ENCODE assay signal across 1 cellular context in the genomic region with DNA sequence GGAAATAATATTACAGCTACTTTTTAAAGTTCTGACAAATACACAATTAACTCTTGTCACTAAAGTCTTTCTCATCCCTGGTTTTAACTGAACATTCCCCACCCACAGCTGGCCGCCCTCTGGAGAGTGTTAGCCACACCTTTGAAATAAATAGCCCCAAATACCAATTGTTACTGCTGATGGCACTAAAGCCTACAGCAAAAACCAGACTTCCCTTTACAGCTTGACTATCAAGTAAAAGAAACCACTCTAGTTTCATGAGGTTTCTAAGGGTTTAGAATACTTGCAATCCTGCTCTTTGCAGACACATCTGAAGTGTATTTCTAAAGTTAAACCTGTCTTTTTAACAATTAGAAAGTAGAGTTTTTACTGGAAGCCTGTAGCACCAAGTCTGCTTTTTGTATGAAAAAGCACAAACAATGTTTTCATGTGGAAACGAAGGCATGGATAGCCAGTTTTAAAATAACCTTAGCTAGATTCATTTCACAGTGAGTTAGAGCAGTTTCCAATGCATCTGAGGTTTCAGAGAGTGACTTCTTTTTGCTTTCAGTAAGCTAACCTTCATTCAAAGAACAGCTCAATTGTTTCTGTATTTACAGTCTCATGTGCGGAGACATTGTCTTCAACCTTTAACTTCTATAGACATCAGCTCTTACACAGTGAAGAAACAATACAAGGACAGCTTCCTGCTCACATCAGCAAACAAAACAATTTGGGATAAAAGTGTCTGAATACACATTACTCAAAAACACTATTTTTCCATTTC.
TF ChIP-seq lines count a peak whose summit lies in the region.

No MANE protein-coding gene starts in this region.

TF ChIP-seq in HepG2, 621 proteins besides CTCF, POLR2A, EP300 and RAD21:
- TF ChIP-seq SRSF4 (IDR thresholded peaks at IDR 0.05; ENCODE audit: low read depth, low read length, poor library complexity, severe bottlenecking) (no peak), ZNF772 (CRISPR knock-in tag; IDR thresholded peaks at IDR 0.05) (no peak), ZEB1 (IDR thresholded peaks at IDR 0.05; ENCODE audit: insufficient replicate concordance, low read depth) (no peak), ZNF891 (CRISPR knock-in tag; IDR thresholded peaks at IDR 0.05) (no peak), ZNF775 (CRISPR knock-in tag; IDR thresholded peaks at IDR 0.05; ENCODE audit: borderline replicate concordance) (no peak), ZNF20 (CRISPR knock-in tag; IDR thresholded peaks at IDR 0.05) (no peak), ONECUT2 (CRISPR knock-in tag; IDR thresholded peaks at IDR 0.05) (no peak)
- TF ChIP-seq, protein P1, sequence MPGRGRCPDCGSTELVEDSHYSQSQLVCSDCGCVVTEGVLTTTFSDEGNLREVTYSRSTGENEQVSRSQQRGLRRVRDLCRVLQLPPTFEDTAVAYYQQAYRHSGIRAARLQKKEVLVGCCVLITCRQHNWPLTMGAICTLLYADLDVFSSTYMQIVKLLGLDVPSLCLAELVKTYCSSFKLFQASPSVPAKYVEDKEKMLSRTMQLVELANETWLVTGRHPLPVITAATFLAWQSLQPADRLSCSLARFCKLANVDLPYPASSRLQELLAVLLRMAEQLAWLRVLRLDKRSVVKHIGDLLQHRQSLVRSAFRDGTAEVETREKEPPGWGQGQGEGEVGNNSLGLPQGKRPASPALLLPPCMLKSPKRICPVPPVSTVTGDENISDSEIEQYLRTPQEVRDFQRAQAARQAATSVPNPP (CRISPR knock-in tag; IDR thresholded peaks at IDR 0.05), result no peak
- TF ChIP-seq, protein P2, sequence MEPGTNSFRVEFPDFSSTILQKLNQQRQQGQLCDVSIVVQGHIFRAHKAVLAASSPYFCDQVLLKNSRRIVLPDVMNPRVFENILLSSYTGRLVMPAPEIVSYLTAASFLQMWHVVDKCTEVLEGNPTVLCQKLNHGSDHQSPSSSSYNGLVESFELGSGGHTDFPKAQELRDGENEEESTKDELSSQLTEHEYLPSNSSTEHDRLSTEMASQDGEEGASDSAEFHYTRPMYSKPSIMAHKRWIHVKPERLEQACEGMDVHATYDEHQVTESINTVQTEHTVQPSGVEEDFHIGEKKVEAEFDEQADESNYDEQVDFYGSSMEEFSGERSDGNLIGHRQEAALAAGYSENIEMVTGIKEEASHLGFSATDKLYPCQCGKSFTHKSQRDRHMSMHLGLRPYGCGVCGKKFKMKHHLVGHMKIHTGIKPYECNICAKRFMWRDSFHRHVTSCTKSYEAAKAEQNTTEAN (CRISPR knock-in tag; conservative IDR thresholded peaks at IDR 0.05), result no peak
